In genomic region chr6:43635387-43636311, GRCh38 we compare ENCODE assay signal across 8 cellular contexts. TPM values are rescaled to one million over a fixed set of nuclear protein-coding genes. Genes with fewer than 3 reads are reported as not detected.
DNase-seq lines count a peak whose midpoint lies in the region; ATAC-seq, FAIRE-seq and TF ChIP-seq lines count a peak whose summit lies in the region.

MAD2L1BP (plus strand) TSS chr6:43635840; CDS start chr6:43635876, 36 bp downstream.

- H3K27me3 ChIP-seq in tibial nerve, result no peaks in the 10 kb centered on the region

- H3K4me3 Mint-ChIP-seq in T-cell, result peak within 1 kb of the TSS; percentile 93 to 98 (median 94)
- peak within 1 kb of the TSS; percentile 95 for H3K4me3 Mint-ChIP-seq in activated naive CD8-positive, alpha-beta T cell treated with anti-CD3 and anti-CD28 coated beads, Interleukin-2, amount 50 U/mL, for 24 hours

- peak; percentile 92 for FAIRE-seq in GM12891 (lab: Jason Lieb, UNC)

- peak within 1 kb of the TSS; percentile 18 to 92 (median 87) for H3K27ac ChIP-seq in tibial nerve

- peaks cover 0 to 29% (median 8%) of the 10 kb centered on the region in 3 donors for H3K36me3 ChIP-seq in tibial nerve

- WGBS in tibial nerve, 2 donors, result 6% methylated on average over 45 to 48 of the region's 48 CpGs

- TF ChIP-seq POLR2A in GM12891 (IDR thresholded peaks at IDR 0.05; ENCODE audit: low read depth, low read length) (peak; percentile 93), tibial nerve (IDR thresholded peaks at IDR 0.05) (peak; percentile 51 to 57)

- peak; percentile 60 to 86 for TF ChIP-seq EP300 in tibial nerve (IDR thresholded peaks at IDR 0.05)

- H3K4me1 Mint-ChIP-seq in T-cell, result peaks cover 45 to 62% (median 53%) of the 10 kb centered on the region in 3 donors
- H3K4me1 Mint-ChIP-seq in activated naive CD8-positive, alpha-beta T cell treated with anti-CD3 and anti-CD28 coated beads, Interleukin-2, amount 50 U/mL, for 24 hours, result peaks cover 54% of the 10 kb centered on the region

- H3K27me3 Mint-ChIP-seq in T-cell, result no peaks in the 10 kb centered on the region
- no peaks in the 10 kb centered on the region for H3K27me3 Mint-ChIP-seq in activated naive CD8-positive, alpha-beta T cell treated with anti-CD3 and anti-CD28 coated beads, Interleukin-2, amount 50 U/mL, for 24 hours

- no peak for TF ChIP-seq CTCF in tibial nerve (IDR thresholded peaks at IDR 0.05)

- POLR2A ChIA-PET in T-cell (lab: Charles Lee), result interaction anchor here in 1 of 2 donors (0.6 to 0.8 kb wide), 2 partner anchors 11 to 759 kb away, joined by 3 to 5 read pairs; no protein-coding TSS in a partner anchor

- peaks cover 24% of the 10 kb centered on the region for H3K36me3 Mint-ChIP-seq in T-cell
- peaks cover 31% of the 10 kb centered on the region for H3K36me3 Mint-ChIP-seq in activated naive CD8-positive, alpha-beta T cell treated with anti-CD3 and anti-CD28 coated beads, Interleukin-2, amount 50 U/mL, for 24 hours (ENCODE audit: low read depth)

- H3K4me3 ChIP-seq in tibial nerve, result peak within 1 kb of the TSS; percentile 48 to 79 (median 76)

- H3K27ac Mint-ChIP-seq in T-cell, result peak within 1 kb of the TSS; percentile 96
- peak within 1 kb of the TSS; percentile 93 for H3K27ac Mint-ChIP-seq in activated naive CD8-positive, alpha-beta T cell treated with anti-CD3 and anti-CD28 coated beads, Interleukin-2, amount 50 U/mL, for 24 hours

- CTCF ChIA-PET in T-cell (lab: Charles Lee), result interaction anchor here in 1 of 2 donors (0.6 kb wide), 2 partner anchors 16 to 1811 kb away, joined by 3 read pairs; no protein-coding TSS in a partner anchor

- peak; percentile 78 for ATAC-seq in HG02763 (IDR thresholded peaks at IDR 0.05; ENCODE audit: unreplicated experiment)
- peak; percentile 91 to 93 (median 92) for ATAC-seq in T-cell (replicated peaks in 1 of 4)
- ATAC-seq in activated naive CD8-positive, alpha-beta T cell treated with anti-CD3 and anti-CD28 coated beads, Interleukin-2, amount 50 U/mL, for 24 hours, result peak; percentile 87

- peaks cover 0 to 46% (median 23%) of the 10 kb centered on the region in 4 donors for H3K4me1 ChIP-seq in tibial nerve

- no peaks in the 10 kb centered on the region for H3K9me3 ChIP-seq in tibial nerve

- DNase-seq in GM12891 (ENCODE audit: insufficient read length, low spot score), result peak; percentile 70
- peak; percentile 90 for DNase-seq in NCI-H146 (lab: John Stamatoyannopoulos, UW)
- DNase-seq in T-cell, result peak; percentile 69 to 88 (median 81)
- DNase-seq in activated naive CD8-positive, alpha-beta T cell treated with anti-CD3 and anti-CD28 coated beads, Interleukin-2, amount 50 U/mL, for 24 hours, result peak; percentile 90
- peak; percentile 94 for DNase-seq in cardiac septum (ENCODE audit: low spot score)
- DNase-seq in pons (ENCODE audit: low spot score), result peak; percentile 80
- DNase-seq in tibial nerve (ENCODE audit: low spot score in 2 of 2), result peak; percentile 43 to 76

- no peaks in the 10 kb centered on the region for H3K9me3 Mint-ChIP-seq in T-cell
- no peaks in the 10 kb centered on the region for H3K9me3 Mint-ChIP-seq in activated naive CD8-positive, alpha-beta T cell treated with anti-CD3 and anti-CD28 coated beads, Interleukin-2, amount 50 U/mL, for 24 hours

- intact Hi-C loops in cardiac septum (cut with DNase I), result no loop called here

TF ChIP-seq in GM12891, 5 proteins besides CTCF, POLR2A, EP300 and RAD21:
- TF ChIP-seq PAX5 (IDR thresholded peaks at IDR 0.05; ENCODE audit: insufficient read depth, low read length, severe bottlenecking), result no peak
- TF ChIP-seq POLR2AphosphoS5 (IDR thresholded peaks at IDR 0.05; ENCODE audit: low read depth, low read length), result peak; percentile 89
- TF ChIP-seq SPI1 (IDR thresholded peaks at IDR 0.05; ENCODE audit: low read depth, low read length), result 0 out of 2 replicates have a peak, but pooled peaks have one; percentile 13
- TF ChIP-seq POU2F2 (IDR thresholded peaks at IDR 0.05; ENCODE audit: low read depth, low read length), result 0 out of 2 replicates have a peak, but pooled peaks have one; percentile 39
- TF ChIP-seq TAF1 (IDR thresholded peaks at IDR 0.05; ENCODE audit: low read depth, low read length), result peak; percentile 74

RNA-seq across cellular contexts. Expression of gene MAD2L1BP, which starts in this region (rescaled TPM):
- polyA plus RNA-seq in GM12891 (2012; ENCODE audit: low read depth, missing spikeins), result 26.0 TPM
- total RNA-seq in T-cell, result 10 to 100 TPM; 16.6 to 32.1 (median 28.9) TPM
- 25.5 TPM for total RNA-seq in cardiac septum
- total RNA-seq in tibial nerve, result 10 to 100 TPM; 16.3 to 36.9 (median 21.5) TPM

Comparison
In these comparisons a context has a peak if more than half of its experiments do, and no peak if none do; other contexts are left out.
1. Peak in every context shown above with its lines: DNase-seq, ATAC-seq, H3K4me3 ChIP-seq and H3K27ac ChIP-seq.